Comparison of ENCODE assay signal across 11 cellular contexts in genomic region chr4:95289028-95289634, GRCh38.
A peak's percentile ranks its signal among the peaks of the same experiment; 100 is the strongest.
DNase-seq lines count a peak whose midpoint lies in the region; ATAC-seq and TF ChIP-seq lines count a peak whose summit lies in the region.
"Had no signal": no experiment of that assay in that cellular context is flagged by ENCODE, and none has a peak within 500 bp of the region (broad histone marks: within the 10 kb centered on the region; RNA-seq: fewer than 3 reads in every experiment).

No MANE protein-coding gene starts in this region.

- POLR2A ChIA-PET in A673 (lab: Charles Lee; ENCODE audit: low non-redundant PET) = no interaction called here

- no peaks in the 10 kb centered on the region for H3K36me3 ChIP-seq in A673 (ENCODE audit: insufficient read depth, low read length, poor library complexity, severe bottlenecking)
- H3K36me3 ChIP-seq in mammary epithelial cell (ENCODE audit: insufficient read depth, low read length) = no peaks in the 10 kb centered on the region

- no peaks in the 10 kb centered on the region for H3K9me3 ChIP-seq in A673 (ENCODE audit: low read depth, low read length, poor library complexity, severe bottlenecking)
- H3K9me3 ChIP-seq in mammary epithelial cell (replicated peaks; ENCODE audit: insufficient read depth, low read length) = peaks cover 5% of the 10 kb centered on the region

- H3K4me3 ChIP-seq in A673 (ENCODE audit: low read depth, low read length, poor library complexity, severe bottlenecking) (no peak overlapping the region), mammary epithelial cell (replicated peaks in 1 of 3; ENCODE audit: insufficient read depth in 1 of 3, low read depth in 2 of 3, low read length in 3 of 3) (no peak overlapping the region)

- TF ChIP-seq CTCF in A673 (conservative IDR thresholded peaks at IDR 0.05; ENCODE audit: low read depth, low read length) (no peak), mammary epithelial cell (conservative IDR thresholded peaks at IDR 0.05 in 1 of 2, IDR thresholded peaks at IDR 0.05 in 1 of 2; ENCODE audit: extremely low read depth in 1 of 2, insufficient read depth in 1 of 2, low read depth in 1 of 2, low read length in 2 of 2) (no peak), GM20000 (IDR thresholded peaks at IDR 0.05; ENCODE audit: extremely low read depth, missing control alignments) (no peak)

- no peak overlapping the region for H3K4me3 Mint-ChIP-seq in activated CD8-positive, alpha-beta memory T cell treated with anti-CD3 and anti-CD28 coated beads, Interleukin-2, amount 10 ng/mL, durations not matched to agents 7 days and 5 days
- H3K4me3 Mint-ChIP-seq: B cell, nephron had no signal

- H3K27me3 ChIP-seq in A673 (replicated peaks; ENCODE audit: insufficient read depth, low read depth, low read length, poor library complexity) = no peaks in the 10 kb centered on the region
- no peaks in the 10 kb centered on the region for H3K27me3 ChIP-seq in mammary epithelial cell (ENCODE audit: insufficient read depth, low read length)

- no peaks in the 10 kb centered on the region for H4K20me1 ChIP-seq in mammary epithelial cell (ENCODE audit: insufficient read depth, low read length)

- dilution Hi-C loops in mammary epithelial cell (cut with HindIII; ENCODE audit: low sequenced_read_pairs) = no loop called here

- in situ Hi-C loops in mammary epithelial cell (cut with MboI; ENCODE audit: low sequenced_read_pairs in 2 of 2) = no loop called here

- H3K36me3 Mint-ChIP-seq in activated CD8-positive, alpha-beta memory T cell treated with anti-CD3 and anti-CD28 coated beads, Interleukin-2, amount 10 ng/mL, durations not matched to agents 7 days and 5 days = no peaks in the 10 kb centered on the region

- BruUV-seq in A673 (replicated peaks; lab: Mats Ljungman, UMichigan) (no TSS peak), mammary epithelial cell (replicated peaks; lab: Mats Ljungman, UMichigan) (no TSS peak)

- DNase-seq in A673 (ENCODE audit: low spot score) = peak; percentile 42
- peak; percentile 72 for DNase-seq in mammary epithelial cell
- DNase-seq in amygdala (lab: John Stamatoyannopoulos, UW) = no peak
- no peak for DNase-seq in GM20000 (ENCODE audit: low spot score)
- DNase-seq in GF-D8 (lab: John Stamatoyannopoulos, UW) = no peak
- DNase-seq in activated CD8-positive, alpha-beta memory T cell treated with anti-CD3 and anti-CD28 coated beads, Interleukin-2, amount 10 ng/mL, durations not matched to agents 7 days and 5 days = no peak
- DNase-seq: glutamatergic neuron had no signal

- peaks cover 15% of the 10 kb centered on the region for H3K4me1 Mint-ChIP-seq in activated CD8-positive, alpha-beta memory T cell treated with anti-CD3 and anti-CD28 coated beads, Interleukin-2, amount 10 ng/mL, durations not matched to agents 7 days and 5 days
- H3K4me1 Mint-ChIP-seq: B cell, nephron had no signal

- ATAC-seq in GM19455 (IDR thresholded peaks at IDR 0.05; ENCODE audit: unreplicated experiment) (peak; percentile 50), HG03558 (IDR thresholded peaks at IDR 0.05; ENCODE audit: extremely low read depth, unreplicated experiment) (peak; percentile 52)
- ATAC-seq in activated CD8-positive, alpha-beta memory T cell treated with anti-CD3 and anti-CD28 coated beads, Interleukin-2, amount 10 ng/mL, durations not matched to agents 7 days and 5 days = no peak

- H3K79me2 ChIP-seq in mammary epithelial cell (ENCODE audit: insufficient read depth, low read length) = no peaks in the 10 kb centered on the region

- peaks cover 19% of the 10 kb centered on the region for H3K4me1 ChIP-seq in A673 (ENCODE audit: insufficient read depth, low read length, poor library complexity, severe bottlenecking)
- H3K4me1 ChIP-seq in mammary epithelial cell (ENCODE audit: insufficient read depth, low read length) = peaks cover 15% of the 10 kb centered on the region

- H3K27ac Mint-ChIP-seq in activated CD8-positive, alpha-beta memory T cell treated with anti-CD3 and anti-CD28 coated beads, Interleukin-2, amount 10 ng/mL, durations not matched to agents 7 days and 5 days = no peak overlapping the region
- H3K27ac Mint-ChIP-seq: B cell, nephron had no signal

- no peak overlapping the region for H3K9ac ChIP-seq in mammary epithelial cell (ENCODE audit: insufficient read depth, low read length)

- H3K27me3 Mint-ChIP-seq in activated CD8-positive, alpha-beta memory T cell treated with anti-CD3 and anti-CD28 coated beads, Interleukin-2, amount 10 ng/mL, durations not matched to agents 7 days and 5 days = no peaks in the 10 kb centered on the region
- H3K27me3 Mint-ChIP-seq: B cell had no signal

- H3K9me3 Mint-ChIP-seq in activated CD8-positive, alpha-beta memory T cell treated with anti-CD3 and anti-CD28 coated beads, Interleukin-2, amount 10 ng/mL, durations not matched to agents 7 days and 5 days (ENCODE audit: low read depth) = no peaks in the 10 kb centered on the region

- 53% methylated on average over 1 of the region's 1 CpG for WGBS in mammary epithelial cell (ENCODE audit: low coverage, missing lambda C conversion rate)

- H2AFZ ChIP-seq in mammary epithelial cell (ENCODE audit: low read depth, low read length) = no peak overlapping the region

- intact Hi-C loops in A673 (cut with micrococcal nuclease; ENCODE audit: unreplicated experiment) = no loop called here
- intact Hi-C loops in mammary epithelial cell (cut with micrococcal nuclease) = no loop called here

- H3K27ac ChIP-seq in A673 (ENCODE audit: low read depth, low read length, poor library complexity, severe bottlenecking) (peak overlapping the region; percentile 52), mammary epithelial cell (ENCODE audit: insufficient read depth, low read depth, low read length) (no peak overlapping the region)

- CTCF ChIA-PET in A673 (lab: Charles Lee) (no interaction called here), mammary epithelial cell (lab: Charles Lee; ENCODE audit: low non-redundant PET) (no interaction called here)
- CTCF ChIA-PET in activated CD8-positive, alpha-beta memory T cell treated with anti-CD3 and anti-CD28 coated beads, Interleukin-2, amount 10 ng/mL, durations not matched to agents 7 days and 5 days (lab: Charles Lee) = no interaction called here

- peak overlapping the region; percentile 18 for H3K4me2 ChIP-seq in mammary epithelial cell (ENCODE audit: insufficient read depth, low read depth, low read length)

Comparison
In these comparisons a context has a peak if more than half of its experiments do, and no peak if none do; other contexts are left out.
1. DNase-seq: peak in A673 (single experiment) and mammary epithelial cell (single experiment); none in amygdala (0 of 56), GM20000 (single experiment), GF-D8 (single experiment) and activated CD8-positive, alpha-beta memory T cell treated with anti-CD3 and anti-CD28 coated beads, Interleukin-2, amount 10 ng/mL, durations not matched to agents 7 days and 5 days (single experiment).